13 cellular contexts compared by ENCODE assay signal in genomic region chr1:15810073-15810472, GRCh38. TPM values are rescaled to one million over a fixed set of nuclear protein-coding genes. Genes with fewer than 3 reads are reported as not detected.
"Had no signal": no experiment of that assay in that cellular context is flagged by ENCODE, and none has a peak within 500 bp of the region (broad histone marks: within the 10 kb centered on the region; RNA-seq: fewer than 3 reads in every experiment).

No MANE protein-coding gene starts in this region.

- H3K36me3 ChIP-seq: brain microvascular endothelial cell, esophagus squamous epithelium, neural progenitor cell, right atrium auricular region, upper lobe of right lung had no signal

- H3K9me3 ChIP-seq: esophagus squamous epithelium, right atrium auricular region, upper lobe of right lung had no signal

- H3K4me1 ChIP-seq: neural progenitor cell, right atrium auricular region, upper lobe of right lung had no signal

- H3K4me3 ChIP-seq: esophagus squamous epithelium, hepatocyte, neural progenitor cell, right atrium auricular region, smooth muscle cell, upper lobe of right lung had no signal

- H3K27ac ChIP-seq: brain microvascular endothelial cell, hepatocyte, neural progenitor cell, upper lobe of right lung had no signal

- H3K27me3 ChIP-seq: brain microvascular endothelial cell, esophagus squamous epithelium, hepatocyte, neural progenitor cell, right atrium auricular region, upper lobe of right lung had no signal

- DNase-seq: activated CD4-positive, alpha-beta T cell treated with anti-CD3 and anti-CD28 coated beads, Interleukin-2, amount 10 ng/mL, durations not matched to agents 7 days and 5 days; activated CD4-positive, CD25-positive, alpha-beta regulatory T cell; activated CD8-positive, alpha-beta memory T cell treated with anti-CD3 and anti-CD28 coated beads for 24 hours; activated naive CD4-positive, alpha-beta T cell treated with anti-CD3 and anti-CD28 coated beads, Interleukin-2, amount 50 U/mL, for 16 hours; brain microvascular endothelial cell; cerebellar nuclear complex; esophagus squamous epithelium; upper lobe of right lung had no signal

RNA-seq across cellular contexts. Expression of gene FBLIM1, which starts 51.5 kb away (rescaled TPM):
- total RNA-seq: activated T-helper 2 cell treated with anti-CD3 and anti-CD28 coated beads, Interferon-gamma antibody, Interleukin-2, Interleukin-4, amounts not matched to agents 10 μg/mL and 5 μg/mL and 100 μg/mL, durations not matched to agents 14 hours and 24 hours and 36 hours had no signal
